ENCODE assay signal across 9 cellular contexts in the genomic region with DNA sequence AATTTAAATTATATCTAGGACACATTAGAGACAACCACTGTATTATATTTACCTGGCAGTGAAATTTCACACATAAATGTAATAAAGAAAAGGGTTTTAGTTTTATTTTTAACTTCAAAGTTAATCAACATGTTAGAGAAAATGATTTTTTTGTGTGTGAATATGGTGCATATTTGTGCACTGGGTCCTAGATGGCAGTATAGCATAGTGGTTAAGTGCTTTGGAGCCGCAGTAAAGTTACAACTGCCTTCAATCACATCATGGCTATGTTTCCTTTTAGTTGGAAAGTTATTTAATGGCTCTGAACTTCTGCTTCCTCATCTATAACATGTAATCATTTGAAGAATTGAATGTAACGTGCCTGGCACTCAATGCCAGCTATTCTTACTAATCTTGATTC.
DNase-seq lines count a peak whose midpoint lies in the region; ATAC-seq and TF ChIP-seq lines count a peak whose summit lies in the region.
"Had no signal": no experiment of that assay in that cellular context is flagged by ENCODE, and none has a peak within 500 bp of the region (broad histone marks: within the 10 kb centered on the region; RNA-seq: fewer than 3 reads in every experiment).

No MANE protein-coding gene starts in this region.

- ATAC-seq in GM18861 (IDR thresholded peaks at IDR 0.05; ENCODE audit: unreplicated experiment) (peak; percentile 21), RWPE2 (ENCODE audit: low read depth) (0 out of 3 replicates have a peak, but pooled peaks have one; percentile 36), GM21528 (IDR thresholded peaks at IDR 0.05; ENCODE audit: low FRiP score, unreplicated experiment) (no peak)

- peak; percentile 33 for DNase-seq in AG08395 (ENCODE audit: low spot score)
- no peak for DNase-seq in RWPE2 (ENCODE audit: low spot score)
- DNase-seq in foreskin melanocyte, result peak; percentile 25
- no peak for DNase-seq in NCI-H1048 (lab: John Stamatoyannopoulos, UW)
- DNase-seq in central memory CD4-positive, alpha-beta T cell, result no peak
- no peak for DNase-seq in NCI-H2029 treated with DMSO at 0.1 percent for 48 hours (lab: John Stamatoyannopoulos, UW)
- DNase-seq: stimulated activated naive B cell treated with anti-CD40 and anti-IgM and Interleukin-4, amounts not matched to agents 10 μg/mL and 1 μg/mL and 100 μg/mL, for 72 hours had no signal

- no peak overlapping the region for H3K4me3 ChIP-seq in RWPE2 (ENCODE audit: severe bottlenecking)

- no peaks in the 10 kb centered on the region for H3K27me3 ChIP-seq in RWPE2 (ENCODE audit: insufficient read depth, poor library complexity, severe bottlenecking)

- H3K9me3 ChIP-seq in RWPE2 (ENCODE audit: severe bottlenecking), result no peaks in the 10 kb centered on the region

- peaks cover 8% of the 10 kb centered on the region for H3K4me1 ChIP-seq in RWPE2 (ENCODE audit: insufficient read depth, poor library complexity, severe bottlenecking)

- peak; percentile 50 for TF ChIP-seq CTCF in RWPE2 (IDR thresholded peaks at IDR 0.05; ENCODE audit: poor library complexity, severe bottlenecking)

- H3K27ac ChIP-seq in RWPE2 (ENCODE audit: poor library complexity, severe bottlenecking), result no peak overlapping the region

- no peaks in the 10 kb centered on the region for H3K36me3 ChIP-seq in RWPE2 (ENCODE audit: low read depth)

Comparison
In these comparisons a context has a peak if more than half of its experiments do, and no peak if none do; other contexts are left out.
1. DNase-seq: peak in AG08395 (single experiment) and foreskin melanocyte (single experiment); none in RWPE2 (single experiment), NCI-H1048 (single experiment), central memory CD4-positive, alpha-beta T cell (single experiment) and NCI-H2029 treated with DMSO at 0.1 percent for 48 hours (single experiment).